Comparison of ENCODE assay signal across 17 cellular contexts in genomic region chr18:36537289-36537688, GRCh38.
A peak's percentile ranks its signal among the peaks of the same experiment; 100 is the strongest.
DNase-seq lines count a peak whose midpoint lies in the region; ATAC-seq, FAIRE-seq and TF ChIP-seq lines count a peak whose summit lies in the region.
"Had no signal": no experiment of that assay in that cellular context is flagged by ENCODE, and none has a peak within 500 bp of the region (broad histone marks: within the 10 kb centered on the region; RNA-seq: fewer than 3 reads in every experiment).

No MANE protein-coding gene starts in this region.

- H3K9me3 Mint-ChIP-seq in endodermal cell: no peaks in the 10 kb centered on the region
- H3K9me3 Mint-ChIP-seq: CD4-positive, alpha-beta T cell had no signal

- CTCF ChIA-PET in HepG2 (lab: Yijun Ruan, JAX; ENCODE audit: low intra/inter-chr PET ratio, low total read pairs): no interaction called here

- no peaks in the 10 kb centered on the region for H3K36me3 Mint-ChIP-seq in endodermal cell (ENCODE audit: low read depth)

- no peaks in the 10 kb centered on the region; a peak in 1 of 5 replicates for H3K27me3 ChIP-seq in HepG2 (ENCODE audit: control insufficient read depth in 1 of 2, insufficient read depth in 2 of 2, low read length in 2 of 2)
- no peaks in the 10 kb centered on the region for H3K27me3 ChIP-seq in right lobe of liver
- H3K27me3 ChIP-seq in endodermal cell (ENCODE audit: control insufficient read depth, insufficient read depth, low read length, poor library complexity, severe bottlenecking): no peaks in the 10 kb centered on the region

- H3K27ac ChIP-seq in HepG2 (ENCODE audit: extremely low read length, insufficient read depth, low read length): no peak overlapping the region
- no peak overlapping the region for H3K27ac ChIP-seq in right lobe of liver
- no peak overlapping the region for H3K27ac ChIP-seq in endodermal cell (ENCODE audit: low read depth, low read length)

- TF ChIP-seq CTCF in HepG2 (CRISPR knock-in tag; IDR thresholded peaks at IDR 0.05) (0 out of 2 replicates have a peak, but pooled peaks have one; percentile 20), right lobe of liver (IDR thresholded peaks at IDR 0.05) (no peak), endodermal cell (conservative IDR thresholded peaks at IDR 0.05) (peak; percentile 46)

- H3K79me2 ChIP-seq in HepG2 (ENCODE audit: insufficient read depth, low read length): no peaks in the 10 kb centered on the region

- POLR2A ChIA-PET in HepG2 (lab: Yijun Ruan, JAX): no interaction called here

- no peaks in the 10 kb centered on the region for H3K36me3 ChIP-seq in HepG2 (replicated peaks in 1 of 2; ENCODE audit: control insufficient read depth in 1 of 2, insufficient read depth in 2 of 2, low read length in 2 of 2)
- H3K36me3 ChIP-seq in right lobe of liver: no peaks in the 10 kb centered on the region
- no peaks in the 10 kb centered on the region for H3K36me3 ChIP-seq in endodermal cell (ENCODE audit: control insufficient read depth, insufficient read depth, low read length)

- H3K4me1 Mint-ChIP-seq in endodermal cell: no peaks in the 10 kb centered on the region

- TF ChIP-seq EP300 in HepG2 (IDR thresholded peaks at IDR 0.05; ENCODE audit: low read depth in 2 of 2, low read length in 2 of 2) (no peak), HepG2 (CRISPR knock-in tag; IDR thresholded peaks at IDR 0.05; ENCODE audit: borderline replicate concordance) (no peak)

- H3K4me3 Mint-ChIP-seq in endodermal cell: no peak overlapping the region
- H3K4me3 Mint-ChIP-seq: B cell; CD4-positive, alpha-beta T cell had no signal

- TF ChIP-seq POLR2A in HepG2 (IDR thresholded peaks at IDR 0.05; ENCODE audit: insufficient read depth in 1 of 2, low read depth in 2 of 2, low read length in 2 of 2): no peak
- no peak for TF ChIP-seq POLR2A in right lobe of liver (IDR thresholded peaks at IDR 0.05)

- H3K9ac ChIP-seq in HepG2 (ENCODE audit: insufficient read depth, low read depth, low read length): no peak overlapping the region
- no peak overlapping the region for H3K9ac ChIP-seq in endodermal cell (ENCODE audit: extremely low read depth, low read length, poor library complexity, severe bottlenecking)

- TF ChIP-seq RAD21 in HepG2 (CRISPR knock-in tag; IDR thresholded peaks at IDR 0.05): no peak

- no peak overlapping the region for H3K27ac Mint-ChIP-seq in endodermal cell
- H3K27ac Mint-ChIP-seq: B cell; CD4-positive, alpha-beta T cell had no signal

- no peaks in the 10 kb centered on the region for H4K20me1 ChIP-seq in HepG2 (ENCODE audit: insufficient read depth, low read length)

- no peaks in the 10 kb centered on the region for H3K27me3 Mint-ChIP-seq in endodermal cell (ENCODE audit: insufficient read depth)
- H3K27me3 Mint-ChIP-seq: CD4-positive, alpha-beta T cell had no signal

- ATAC-seq in HepG2 (no peak), right lobe of liver (no peak), GM18511 (IDR thresholded peaks at IDR 0.05; ENCODE audit: unreplicated experiment) (no peak)
- ATAC-seq: GM12878 had no signal

- H2AFZ ChIP-seq in HepG2 (ENCODE audit: low read length): no peak overlapping the region

- DNase-seq in HepG2 (ENCODE audit: low spot score) (no peak), right lobe of liver (no peak), NCI-H69 (lab: John Stamatoyannopoulos, UW) (peak; percentile 50), endodermal cell (no peak), OCI-M2 (lab: John Stamatoyannopoulos, UW; ENCODE audit: unreplicated experiment) (no peak), mucosa of gallbladder (ENCODE audit: low spot score) (no peak)
- DNase-seq: C1 segment of cervical spinal cord; Calu3; CD4-positive, alpha-beta T cell; DMS 273 treated with DMSO at 0.1 percent for 48 hours; GOT3; IMR-90 had no signal

- FAIRE-seq in HepG2 (lab: Jason Lieb, UNC): no peak
- FAIRE-seq: A204.1, GM12878, GM18507 had no signal

- H3K9me3 ChIP-seq in HepG2 (ENCODE audit: low read length) (no peaks in the 10 kb centered on the region), right lobe of liver (no peaks in the 10 kb centered on the region), endodermal cell (ENCODE audit: control insufficient read depth, low read length) (no peaks in the 10 kb centered on the region)

- BruUV-seq in HepG2 (replicated peaks; lab: Mats Ljungman, UMichigan): no TSS peak

- in situ Hi-C loops in HepG2 (cut with HindIII; ENCODE audit: extremely low pct_ligation_motif_present, low pct_unique_long_range_greater_than_20kb): no loop called here

- H3K4me3 ChIP-seq in HepG2 (replicated peaks in 1 of 3; ENCODE audit: insufficient read depth in 1 of 3, low read depth in 2 of 3, low read length in 3 of 3) (no peak overlapping the region), right lobe of liver (no peak overlapping the region), endodermal cell (ENCODE audit: low read length) (no peak overlapping the region)
- H3K4me3 ChIP-seq: GM12878 had no signal

- intact Hi-C loops in HepG2 (cut with micrococcal nuclease; ENCODE audit: unreplicated experiment): no loop called here
- intact Hi-C loops in right lobe of liver (cut with DNase I): no loop called here

- no peak overlapping the region for H3K4me2 ChIP-seq in HepG2 (ENCODE audit: low read depth, low read length)

- H3K4me1 ChIP-seq in HepG2 (ENCODE audit: insufficient read depth, low read length) (no peaks in the 10 kb centered on the region), right lobe of liver (no peaks in the 10 kb centered on the region), endodermal cell (ENCODE audit: control insufficient read depth, insufficient read depth, low read length) (no peaks in the 10 kb centered on the region)

TF ChIP-seq in HepG2, 621 proteins besides CTCF, POLR2A, EP300 and RAD21:
- TF ChIP-seq ZNF616 (CRISPR knock-in tag; IDR thresholded peaks at IDR 0.05; ENCODE audit: low read depth) (no peak), ZNF318 (CRISPR knock-in tag; IDR thresholded peaks at IDR 0.05) (no peak), STAG1 (CRISPR knock-in tag; IDR thresholded peaks at IDR 0.05) (0 out of 2 replicates have a peak, but pooled peaks have one; percentile 35)

Comparison
In these comparisons a context has a peak if more than half of its experiments do, and no peak if none do; other contexts are left out.
1. CTCF ChIP-seq: peak in HepG2 (single experiment) and endodermal cell (single experiment); none in right lobe of liver (0 of 4).